ENCODE assay signal across 16 cellular contexts in the genomic region with DNA sequence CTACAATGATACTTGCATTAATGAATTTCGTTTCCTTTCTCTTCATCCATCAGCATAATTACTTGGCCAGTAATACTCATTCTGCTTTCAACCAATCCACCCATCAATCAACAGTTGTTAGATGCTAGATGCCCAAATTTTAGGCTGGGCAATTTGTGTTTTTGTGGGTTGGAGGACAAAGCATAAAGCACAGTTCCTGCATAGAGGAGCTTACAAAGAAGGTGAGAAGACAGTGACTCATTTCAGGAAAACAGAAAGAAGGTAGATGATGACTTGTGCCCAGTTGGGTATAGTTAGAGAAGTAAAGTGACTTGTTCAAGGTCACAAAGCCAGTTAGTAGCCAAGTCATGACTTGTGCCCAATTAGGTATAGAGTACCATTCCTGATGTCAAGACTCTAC.
DNase-seq lines count a peak whose midpoint lies in the region; ATAC-seq, FAIRE-seq and TF ChIP-seq lines count a peak whose summit lies in the region.
"Had no signal": no experiment of that assay in that cellular context is flagged by ENCODE, and none has a peak within 500 bp of the region (broad histone marks: within the 10 kb centered on the region; RNA-seq: fewer than 3 reads in every experiment).

No MANE protein-coding gene starts in this region.

- H3K27ac Mint-ChIP-seq in activated naive CD8-positive, alpha-beta T cell treated with anti-CD3 and anti-CD28 coated beads, Interleukin-2, amount 50 U/mL, for 24 hours, result no peak overlapping the region
- H3K27ac Mint-ChIP-seq in activated naive CD8-positive, alpha-beta T cell treated with anti-CD3 and anti-CD28 coated beads for 36 hours, result no peak overlapping the region
- H3K27ac Mint-ChIP-seq in mesothelial cell of epicardium, result no peak overlapping the region
- H3K27ac Mint-ChIP-seq: activated naive CD8-positive, alpha-beta T cell had no signal

- DNase-seq in activated naive CD8-positive, alpha-beta T cell treated with anti-CD3 and anti-CD28 coated beads, Interleukin-2, amount 50 U/mL, for 24 hours, result no peak
- DNase-seq in activated naive CD8-positive, alpha-beta T cell treated with anti-CD3 and anti-CD28 coated beads for 36 hours, result no peak
- DNase-seq in sciatic nerve (ENCODE audit: low spot score) (no peak), mesothelial cell of epicardium (ENCODE audit: low spot score in 2 of 2, unreplicated experiment in 2 of 2) (no peak), pancreas (no peak), BE2C (no peak)
- DNase-seq: central memory CD4-positive, alpha-beta T cell; NCI-H1417 treated with DMSO at 0.1 percent for 48 hours; NCI-H524 treated with DMSO at 0.1 percent for 48 hours had no signal

- H3K27me3 ChIP-seq in pancreas, result no peaks in the 10 kb centered on the region
- H3K27me3 ChIP-seq in BE2C, result no peaks in the 10 kb centered on the region

- ATAC-seq in activated naive CD8-positive, alpha-beta T cell treated with anti-CD3 and anti-CD28 coated beads, Interleukin-2, amount 50 U/mL, for 24 hours, result peak; percentile 40
- ATAC-seq in HG02642 (IDR thresholded peaks at IDR 0.05; ENCODE audit: poor library complexity, unreplicated experiment), result peak; percentile 52
- ATAC-seq in HG03520 (IDR thresholded peaks at IDR 0.05; ENCODE audit: unreplicated experiment), result peak; percentile 72
- ATAC-seq in sciatic nerve, result no peak
- ATAC-seq in pancreas, result no peak
- ATAC-seq: K562, Panc1 had no signal

- 9 to 13% methylated on average over 1 of the region's 1 CpG for WGBS in pancreas, 2 donors

- TF ChIP-seq CTCF in mesothelial cell of epicardium (IDR thresholded peaks at IDR 0.05; ENCODE audit: unreplicated experiment) (no peak), pancreas (IDR thresholded peaks at IDR 0.05) (no peak), BE2C (IDR thresholded peaks at IDR 0.05; ENCODE audit: low read depth, low read length) (no peak)

- no peaks in the 10 kb centered on the region for H3K4me1 ChIP-seq in pancreas
- H3K4me1 ChIP-seq in BE2C, result no peaks in the 10 kb centered on the region

- peaks cover 3% of the 10 kb centered on the region for H3K4me1 Mint-ChIP-seq in activated naive CD8-positive, alpha-beta T cell treated with anti-CD3 and anti-CD28 coated beads, Interleukin-2, amount 50 U/mL, for 24 hours
- peaks cover 2% of the 10 kb centered on the region for H3K4me1 Mint-ChIP-seq in activated naive CD8-positive, alpha-beta T cell treated with anti-CD3 and anti-CD28 coated beads for 36 hours
- H3K4me1 Mint-ChIP-seq in mesothelial cell of epicardium, result peaks cover 11% of the 10 kb centered on the region

- H3K27me3 Mint-ChIP-seq in activated naive CD8-positive, alpha-beta T cell treated with anti-CD3 and anti-CD28 coated beads, Interleukin-2, amount 50 U/mL, for 24 hours, result no peaks in the 10 kb centered on the region
- peaks cover 11% of the 10 kb centered on the region for H3K27me3 Mint-ChIP-seq in activated naive CD8-positive, alpha-beta T cell treated with anti-CD3 and anti-CD28 coated beads for 36 hours
- peaks cover 11% of the 10 kb centered on the region for H3K27me3 Mint-ChIP-seq in mesothelial cell of epicardium (ENCODE audit: low read depth)
- H3K27me3 Mint-ChIP-seq: activated naive CD8-positive, alpha-beta T cell had no signal

- H3K9me3 Mint-ChIP-seq in activated naive CD8-positive, alpha-beta T cell treated with anti-CD3 and anti-CD28 coated beads, Interleukin-2, amount 50 U/mL, for 24 hours, result no peaks in the 10 kb centered on the region
- no peaks in the 10 kb centered on the region for H3K9me3 Mint-ChIP-seq in activated naive CD8-positive, alpha-beta T cell treated with anti-CD3 and anti-CD28 coated beads for 36 hours
- no peaks in the 10 kb centered on the region for H3K9me3 Mint-ChIP-seq in mesothelial cell of epicardium

- no peak overlapping the region for H3K4me3 Mint-ChIP-seq in activated naive CD8-positive, alpha-beta T cell treated with anti-CD3 and anti-CD28 coated beads, Interleukin-2, amount 50 U/mL, for 24 hours
- no peak overlapping the region for H3K4me3 Mint-ChIP-seq in activated naive CD8-positive, alpha-beta T cell treated with anti-CD3 and anti-CD28 coated beads for 36 hours
- no peak overlapping the region for H3K4me3 Mint-ChIP-seq in mesothelial cell of epicardium
- H3K4me3 Mint-ChIP-seq: activated naive CD8-positive, alpha-beta T cell had no signal

- H3K4me3 ChIP-seq in pancreas (no peak overlapping the region), BE2C (ENCODE audit: low read depth, low read length) (no peak overlapping the region)
- H3K4me3 ChIP-seq: K562 had no signal

- FAIRE-seq in pancreas (lab: Jason Lieb, UNC), result no peak
- FAIRE-seq: endometrium, G401.6, K562 had no signal

- no peak overlapping the region for H3K27ac ChIP-seq in pancreas

- no peaks in the 10 kb centered on the region for H3K36me3 Mint-ChIP-seq in activated naive CD8-positive, alpha-beta T cell treated with anti-CD3 and anti-CD28 coated beads, Interleukin-2, amount 50 U/mL, for 24 hours (ENCODE audit: low read depth)
- H3K36me3 Mint-ChIP-seq in activated naive CD8-positive, alpha-beta T cell treated with anti-CD3 and anti-CD28 coated beads for 36 hours, result no peaks in the 10 kb centered on the region
- H3K36me3 Mint-ChIP-seq in mesothelial cell of epicardium, result no peaks in the 10 kb centered on the region
- H3K36me3 Mint-ChIP-seq: activated naive CD8-positive, alpha-beta T cell had no signal

- no peaks in the 10 kb centered on the region for H3K9me3 ChIP-seq in pancreas
- no peaks in the 10 kb centered on the region for H3K9me3 ChIP-seq in BE2C

- intact Hi-C loops in sciatic nerve (cut with DNase I) (no loop called here), pancreas (cut with DNase I) (no loop called here)

- H3K36me3 ChIP-seq in pancreas (no peaks in the 10 kb centered on the region), BE2C (no peaks in the 10 kb centered on the region)

Comparison
In these comparisons a context has a peak if more than half of its experiments do, and no peak if none do; other contexts are left out.
1. ATAC-seq: peak in activated naive CD8-positive, alpha-beta T cell treated with anti-CD3 and anti-CD28 coated beads, Interleukin-2, amount 50 U/mL, for 24 hours (single experiment), HG02642 (single experiment) and HG03520 (single experiment); none in sciatic nerve (single experiment) and pancreas (0 of 4).